Comparison of ENCODE assay signal across 9 cellular contexts in genomic region chr10:103193820-103194529, GRCh38. TPM values are rescaled to one million over a fixed set of nuclear protein-coding genes. Genes with fewer than 3 reads are reported as not detected.
DNase-seq lines count a peak whose midpoint lies in the region; ATAC-seq, FAIRE-seq and TF ChIP-seq lines count a peak whose summit lies in the region.
"Had no signal": no experiment of that assay in that cellular context is flagged by ENCODE, and none has a peak within 500 bp of the region (broad histone marks: within the 10 kb centered on the region; RNA-seq: fewer than 3 reads in every experiment).

No MANE protein-coding gene starts in this region.

- H3K27me3 Mint-ChIP-seq in WTC11 (ENCODE audit: low read depth), result peaks cover 13% of the 10 kb centered on the region

- POLR2A ChIA-PET in A549 (lab: Yijun Ruan, JAX) (interaction anchor here (1.7 to 3.4 kb wide), 8 partner anchors 12 to 50 kb away, joined by 5 to 57 read pairs (median 18); no protein-coding TSS in a partner anchor), WTC11 (lab: Charles Lee) (interaction anchor here (1.1 to 2.9 kb wide), 3 partner anchors 35 to 45 kb away, joined by 3 to 21 read pairs (median 11); no protein-coding TSS in a partner anchor)

- intact Hi-C loops in heart right ventricle (cut with DNase I), result loop anchor here in 7 of 10 donors (2.0 to 5.0 kb wide), 7 partner anchors 33 to 277 kb away; partner anchors contain the start of gene CNNM2 (in 1 of the 7)
- intact Hi-C loops in thyroid gland (cut with DNase I), result loop anchor here (5.0 kb wide), 1 partner anchor 48 kb away; no protein-coding TSS in a partner anchor
- intact Hi-C loops in posterior vena cava (cut with DNase I), result loop anchor here in 1 of 2 donors (10.0 kb wide), 1 partner anchor 51 kb away; the partner anchor contains the start of gene RPEL1
- intact Hi-C loops in head of caudate nucleus (cut with DNase I), result loop anchor here (10.0 kb wide), 1 partner anchor 79 kb away; no protein-coding TSS in a partner anchor

- 73% methylated on average over 14 of the region's 14 CpGs for WGBS in A549 (ENCODE audit: missing lambda C conversion rate)
- WGBS in heart right ventricle, 2 donors, result 54 to 57% methylated on average over 14 of the region's 14 CpGs
- 62 to 71% methylated on average over 14 of the region's 14 CpGs for WGBS in thyroid gland, 2 donors

- H3K9me3 ChIP-seq in A549 (no peaks in the 10 kb centered on the region), heart right ventricle (no peaks in the 10 kb centered on the region), thyroid gland (no peaks in the 10 kb centered on the region)

- in situ Hi-C loops in brain microvascular endothelial cell (cut with HindIII; ENCODE audit: low pct_ligation_motif_present, low sequenced_read_pairs), result no loop called here

- H3K4me1 ChIP-seq in A549, result peaks cover 56% of the 10 kb centered on the region
- peaks cover 3 to 76% (median 48%) of the 10 kb centered on the region in 9 donors for H3K4me1 ChIP-seq in heart right ventricle
- peaks cover 27 to 52% of the 10 kb centered on the region in 2 donors for H3K4me1 ChIP-seq in thyroid gland

- H3K27ac Mint-ChIP-seq in WTC11, result no peak overlapping the region

- no peak for TF ChIP-seq RAD21 in A549 (conservative IDR thresholded peaks at IDR 0.05 in 1 of 2, IDR thresholded peaks at IDR 0.05 in 1 of 2)

- TF ChIP-seq POLR2A in A549 (IDR thresholded peaks at IDR 0.05; ENCODE audit: low read length), result no peak
- TF ChIP-seq POLR2A in thyroid gland (IDR thresholded peaks at IDR 0.05), result no peak

- CTCF ChIA-PET in A549 (lab: Yijun Ruan, JAX) (interaction anchor here (0.8 to 5.9 kb wide), 12 partner anchors 14 to 140 kb away, joined by 3 to 40 read pairs (median 6); no protein-coding TSS in a partner anchor), WTC11 (lab: Charles Lee) (interaction anchor here (3.1 to 3.3 kb wide), 3 partner anchors 38 to 50 kb away, joined by 9 to 25 read pairs (median 20); no protein-coding TSS in a partner anchor)

- peaks cover 4% of the 10 kb centered on the region for H3K9me3 Mint-ChIP-seq in WTC11

- 0 out of 2 replicates have a peak, but pooled peaks cover 3% of the 10 kb centered on the region for H3K36me3 Mint-ChIP-seq in WTC11

- H3K27ac ChIP-seq in A549 (peak overlapping the region; percentile 91 to 97), heart right ventricle (peak overlapping the region in 7 of 10 donors; percentile 94 to 100 (median 99)), thyroid gland (peak overlapping the region in 2 of 3 donors; percentile 99), brain microvascular endothelial cell (no peak overlapping the region)

- H3K4me3 Mint-ChIP-seq in WTC11, result peak overlapping the region; percentile 82

- H3K4me3 ChIP-seq in A549 (peak overlapping the region; percentile 79; the same call in 1 of the 3 replicates), heart right ventricle (peak overlapping the region in 8 of 10 donors; percentile 66 to 97 (median 88)), thyroid gland (replicated peaks in 1 of 3) (peak overlapping the region in 1 of 3 donors; percentile 93), brain microvascular endothelial cell (ENCODE audit: low read depth, low read length) (no peak overlapping the region)

- H3K27me3 ChIP-seq in heart right ventricle (no peaks in the 10 kb centered on the region), thyroid gland (no peaks in the 10 kb centered on the region), brain microvascular endothelial cell (replicated peaks) (no peaks in the 10 kb centered on the region)

- peak overlapping the region; percentile 85 for H3K4me2 ChIP-seq in A549

- no peaks in the 10 kb centered on the region for H3K36me3 ChIP-seq in heart right ventricle
- no peaks in the 10 kb centered on the region for H3K36me3 ChIP-seq in thyroid gland
- H3K36me3 ChIP-seq in brain microvascular endothelial cell (replicated peaks), result no peaks in the 10 kb centered on the region

- ATAC-seq in A549 (no peak), GM21360 (IDR thresholded peaks at IDR 0.05; ENCODE audit: unreplicated experiment) (peak; percentile 34), WTC11 (0 out of 2 replicates have a peak, but pooled peaks have one; percentile 6), heart right ventricle (peak in 6 of 8 donors; percentile 7 to 48 (median 21))

- no peak for FAIRE-seq in A549 (lab: Jason Lieb, UNC)
- FAIRE-seq: colon had no signal

- DNase-seq in A549 (ENCODE audit: low read depth in 1 of 2, low spot score in 1 of 2), result no peak
- no peak for DNase-seq in WTC11 (ENCODE audit: low spot score)
- DNase-seq in heart right ventricle, result peak in 1 of 2 donors; percentile 21
- DNase-seq in thyroid gland, result peak in 1 of 2 donors; percentile 21
- no peak for DNase-seq in posterior vena cava (ENCODE audit: low spot score)
- DNase-seq in head of caudate nucleus, result no peak
- no peak for DNase-seq in brain microvascular endothelial cell

- TF ChIP-seq CTCF in A549 (IDR thresholded peaks at IDR 0.05), result no peak
- TF ChIP-seq CTCF in WTC11 (IDR thresholded peaks at IDR 0.05), result no peak
- no peak for TF ChIP-seq CTCF in heart right ventricle (IDR thresholded peaks at IDR 0.05)
- no peak for TF ChIP-seq CTCF in thyroid gland (IDR thresholded peaks at IDR 0.05)
- no peak for TF ChIP-seq CTCF in brain microvascular endothelial cell (IDR thresholded peaks at IDR 0.05; ENCODE audit: low read depth, low read length, missing control alignments)

- peaks cover 52% of the 10 kb centered on the region for H3K4me1 Mint-ChIP-seq in WTC11

- TF ChIP-seq EP300 in A549 (IDR thresholded peaks at IDR 0.05), result no peak

TF ChIP-seq in A549, 52 proteins besides CTCF, POLR2A, EP300 and RAD21 (continues in another document):
- TF ChIP-seq HOXB5 (CRISPR knock-in tag; IDR thresholded peaks at IDR 0.05) (no peak), PBX3 (IDR thresholded peaks at IDR 0.05) (no peak), PHF8 (IDR thresholded peaks at IDR 0.05; ENCODE audit: borderline replicate concordance, low read depth) (no peak), POLR2AphosphoS2 (conservative IDR thresholded peaks at IDR 0.05; ENCODE audit: low read length) (no peak), HOXA7 (CRISPR knock-in tag; IDR thresholded peaks at IDR 0.05) (no peak), NPAS2 (CRISPR knock-in tag; IDR thresholded peaks at IDR 0.05; ENCODE audit: borderline replicate concordance) (no peak), RFX5 (IDR thresholded peaks at IDR 0.05) (no peak), HDAC2 (IDR thresholded peaks at IDR 0.05) (no peak), KDM1A (IDR thresholded peaks at IDR 0.05; ENCODE audit: low read depth) (no peak), CBX2 (IDR thresholded peaks at IDR 0.05; ENCODE audit: borderline replicate concordance, low read depth) (no peak)

TF ChIP-seq in WTC11, 78 proteins besides CTCF, POLR2A, EP300 and RAD21:
- TF ChIP-seq NFYB (CRISPR knock-in tag; conservative IDR thresholded peaks at IDR 0.05; ENCODE audit: low read depth), result no peak

RNA-seq across cellular contexts. Expression of gene NT5C2, which starts 0.9 kb away (rescaled TPM):
- polyA plus RNA-seq in A549 (2011; rRNA removed), result 163 and 177 TPM in 2 replicates
- 42.1 and 50.9 TPM in 2 replicates for polyA plus RNA-seq in A549 (2012; cell fraction: cytosol; rRNA removed)
- 21.7 and 40.4 TPM in 2 replicates for polyA plus RNA-seq in A549 (2012; cell fraction: nucleus; rRNA removed)
- polyA plus RNA-seq in A549 (2017; fragmentation: RNase III; extraction: RNeasy Plus Mini Kit Qiagen cat#74134 plus additional on column Dnase treatment), result 81.8 to 89.4 TPM (median 86.4 TPM) in 3 replicates
- polyA minus RNA-seq in A549 (2011; rRNA and poly(A)+ RNA removed), result 64.4 and 78.0 TPM in 2 replicates
- total RNA-seq in WTC11 (2021), result 67.5 to 76.1 TPM (median 72.3 TPM) in 3 replicates
- total RNA-seq in heart right ventricle, result 10 to 100 TPM; 35.2 to 88.2 (median 58.5) TPM
- polyA plus RNA-seq in heart right ventricle, result 10 to 100 TPM; 23.9 to 38.7 TPM
- total RNA-seq in thyroid gland, result 100 to 1,000 TPM; 194 to 238 (median 214) TPM
- 10 to 100 TPM; 50.4 to 50.6 TPM for total RNA-seq in posterior vena cava

RNA-seq across cellular contexts. Expression of gene RPEL1, which starts 51.7 kb away (rescaled TPM):
- 0.12 and 0.34 TPM in 2 replicates for polyA plus RNA-seq in A549 (2011; rRNA removed)
- polyA plus RNA-seq in A549 (2012; cell fraction: cytosol; rRNA removed), result 0.04 and 0.08 TPM in 2 replicates
- 0.06 and 0.07 TPM in 2 replicates for polyA plus RNA-seq in A549 (2012; cell fraction: nucleus; rRNA removed)
- polyA plus RNA-seq in A549 (2017; fragmentation: RNase III; extraction: RNeasy Plus Mini Kit Qiagen cat#74134 plus additional on column Dnase treatment), result 0.13 to 0.20 TPM (median 0.16 TPM) in 3 replicates
- polyA minus RNA-seq in A549 (2011; rRNA and poly(A)+ RNA removed), result 0.41 and 0.88 TPM in 2 replicates
- 0.09 TPM in 1 of 3 replicates, not detected in the others for total RNA-seq in WTC11 (2021)
- total RNA-seq in heart right ventricle, result not detected
- under 1 TPM in 1 of 2 donors, not detected in 1; 0.01 TPM for polyA plus RNA-seq in heart right ventricle
- total RNA-seq in thyroid gland, result not detected
- not detected for total RNA-seq in posterior vena cava

Comparison
In these comparisons a context has a peak if more than half of its experiments do, and no peak if none do; other contexts are left out.
1. ATAC-seq: peak in GM21360 (single experiment), WTC11 (single experiment) and heart right ventricle (6 of 8); none in A549 (0 of 2).